In the genomic region with DNA sequence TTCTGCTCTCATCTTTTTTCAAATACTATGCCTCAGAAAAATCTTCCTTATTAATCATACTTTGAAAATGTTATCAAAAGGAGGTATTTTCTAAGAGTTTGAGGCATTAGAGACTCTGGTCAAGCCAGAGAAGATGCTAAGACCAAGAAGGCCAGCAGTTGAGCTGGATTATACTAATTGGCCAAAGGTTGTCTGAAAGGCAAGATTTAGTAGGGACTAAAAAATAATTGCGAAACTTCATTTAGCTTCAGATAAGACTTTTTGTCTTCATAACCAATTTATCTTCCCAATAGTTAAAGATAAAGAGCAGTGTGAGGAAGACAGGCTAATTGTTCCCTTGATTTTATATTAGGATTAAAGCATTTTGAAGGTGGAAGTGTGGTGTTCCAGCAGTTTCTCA, we compare ENCODE assay signal across 28 cellular contexts.
"Had no signal": no experiment of that assay in that cellular context is flagged by ENCODE, and none has a peak within 500 bp of the region (broad histone marks: within the 10 kb centered on the region; RNA-seq: fewer than 3 reads in every experiment).

No MANE protein-coding gene starts in this region.

- H3K79me2 ChIP-seq: parathyroid adenoma had no signal

- DNase-seq: natural killer cell; occipital lobe; ovary; posterior cingulate gyrus; psoas muscle; right cardiac atrium; spleen; stimulated activated CD4-positive, alpha-beta T cell treated with anti-CD3 and anti-CD28 coated beads, Interleukin-12 subunit alpha, Interleukin-12 subunit beta, amount 100 ng/mL, for 4 hours; stimulated activated CD4-positive, alpha-beta T cell treated with anti-CD3 and anti-CD28 coated beads, Interleukin-1b, Interleukin-23, amount 100 ng/mL, for 48 hours; stimulated activated CD4-positive, alpha-beta T cell treated with anti-CD3 and anti-CD28 coated beads, Interleukin-4, amount 100 ng/mL, for 1 hour; stimulated activated CD4-positive, alpha-beta T cell treated with anti-CD3 and anti-CD28 coated beads, Interleukin-4, amount 100 ng/mL, for 4 hours; stimulated activated CD8-positive, alpha-beta memory T cell treated with anti-CD3 and anti-CD28 coated beads, Interleukin-4, amount 100 ng/mL, for 48 hours; stimulated activated naive CD4-positive, alpha-beta T cell; stimulated activated naive CD8-positive, alpha-beta T cell treated with anti-CD3 and anti-CD28 coated beads, Interleukin-15, amount 100 ng/mL, for 72 hours; stimulated activated naive CD8-positive, alpha-beta T cell treated with anti-CD3 and anti-CD28 coated beads, Interleukin-15, Interleukin-2, amounts not matched to agents 100 U/mL and 50 U/mL, for 24 hours; substantia nigra; testis; tibial artery; transverse colon; upper lobe of right lung; uterus had no signal

- H3K4me3 ChIP-seq: neural progenitor cell, ovary, psoas muscle, skin epidermis, smooth muscle cell, spleen, suprapubic skin, testis, tibial artery, transverse colon, upper lobe of right lung, uterus had no signal

- H3K4me1 ChIP-seq: neural progenitor cell, parathyroid adenoma, psoas muscle, spleen, suprapubic skin, testis, tibial artery, transverse colon, upper lobe of right lung, uterus had no signal

- H3K27ac ChIP-seq: neural progenitor cell, ovary, parathyroid adenoma, psoas muscle, skin epidermis, spleen, suprapubic skin, testis, tibial artery, transverse colon, upper lobe of right lung, uterus had no signal

- H3K36me3 ChIP-seq: neural progenitor cell, ovary, spleen, suprapubic skin, tibial artery, transverse colon, upper lobe of right lung, uterus had no signal

- H3K9ac ChIP-seq: neural progenitor cell, parathyroid adenoma had no signal

- H3K9me3 ChIP-seq: ovary, psoas muscle, spleen, suprapubic skin, testis, tibial artery, transverse colon, upper lobe of right lung, uterus had no signal

- H3K4me2 ChIP-seq: neural progenitor cell, smooth muscle cell had no signal

- H3K27me3 ChIP-seq: neural progenitor cell, ovary, spleen, suprapubic skin, testis, tibial artery, transverse colon, upper lobe of right lung, uterus had no signal

- ATAC-seq: natural killer cell; psoas muscle; right cardiac atrium; sciatic nerve; stimulated activated memory B cell treated with anti-CD40 and anti-IgM and Interleukin-4, amounts not matched to agents 10 μg/mL and 1 μg/mL and 100 μg/mL, for 72 hours; stimulated activated naive CD8-positive, alpha-beta T cell treated with anti-CD3 and anti-CD28 coated beads, Interleukin-15, amount 100 ng/mL, for 72 hours; stimulated activated naive CD8-positive, alpha-beta T cell treated with anti-CD3 and anti-CD28 coated beads, Interleukin-15, Interleukin-2, amounts not matched to agents 100 U/mL and 50 U/mL, for 24 hours; upper lobe of right lung had no signal

- H2AFZ ChIP-seq: neural progenitor cell, parathyroid adenoma had no signal
